ENCODE assay signal across 30 cellular contexts in genomic region chr1:80836505-80836904, GRCh38.
"Had no signal": no experiment of that assay in that cellular context is flagged by ENCODE, and none has a peak within 500 bp of the region (broad histone marks: within the 10 kb centered on the region; RNA-seq: fewer than 3 reads in every experiment).

No MANE protein-coding gene starts in this region.

- H3K27ac ChIP-seq: adrenal gland, ascending aorta, body of pancreas, brain microvascular endothelial cell, breast epithelium, cardiac muscle cell had no signal

- H3K4me3 ChIP-seq: adrenal gland, ascending aorta, body of pancreas, breast epithelium, cardiac muscle cell had no signal

- H3K27me3 ChIP-seq: adrenal gland, ascending aorta, body of pancreas, brain microvascular endothelial cell, breast epithelium, cardiac muscle cell had no signal

- ATAC-seq: activated naive CD4-positive, alpha-beta T cell treated with anti-CD3 and anti-CD28 coated beads, Interleukin-2, amount 50 U/mL, for 72 hours; activated naive CD8-positive, alpha-beta T cell treated with anti-CD3 and anti-CD28 coated beads, Interleukin-2, amount 50 U/mL, for 24 hours; activated T-cell treated with anti-CD3 and anti-CD28 coated beads, Interleukin-2, amount 50 U/mL, for 4 hours; activated T-cell treated with anti-CD3 and anti-CD28 coated beads, Interleukin-2, amount 50 U/mL, for 72 hours; activated T-helper 17 cell treated with anti-CD3 and anti-CD28 coated beads, Interleukin-2, amount 50 U/mL, for 72 hours; body of pancreas had no signal

- H3K4me1 ChIP-seq: adrenal gland, ascending aorta, body of pancreas, breast epithelium had no signal

- H3K9me3 ChIP-seq: adrenal gland, ascending aorta, body of pancreas, breast epithelium had no signal

- DNase-seq: activated effector memory CD4-positive, alpha-beta T cell treated with anti-CD3 and anti-CD28 coated beads, Interleukin-2, amount 50 U/mL, for 16 hours; activated effector memory CD4-positive, alpha-beta T cell treated with Interleukin-2 at 50 U/mL for 16 hours; activated gamma-delta T cell; activated gamma-delta T cell treated with Interleukin-2 at 50 U/mL for 16 hours; activated naive CD4-positive, alpha-beta T cell; activated naive CD4-positive, alpha-beta T cell treated with anti-CD3 and anti-CD28 coated beads for 36 hours; activated naive CD4-positive, alpha-beta T cell treated with anti-CD3 and anti-CD28 coated beads, Interleukin-2, amount 10 ng/mL, durations not matched to agents 7 days and 5 days; activated naive CD4-positive, alpha-beta T cell treated with anti-CD3 and anti-CD28 coated beads, Interleukin-2, amount 50 U/mL, for 16 hours; activated naive CD4-positive, alpha-beta T cell treated with Interleukin-2 at 50 U/mL for 16 hours; activated naive CD8-positive, alpha-beta T cell treated with anti-CD3 and anti-CD28 coated beads for 36 hours; activated naive CD8-positive, alpha-beta T cell treated with anti-CD3 and anti-CD28 coated beads, Interleukin-2, amount 10 ng/mL, durations not matched to agents 7 days and 5 days; activated naive CD8-positive, alpha-beta T cell treated with anti-CD3 and anti-CD28 coated beads, Interleukin-2, amount 50 U/mL, for 24 hours; activated T-cell treated with anti-CD3 and anti-CD28 coated beads, Interleukin-2, amount 50 U/mL, for 4 hours; activated T-cell treated with anti-CD3 and anti-CD28 coated beads, Interleukin-2, amount 50 U/mL, for 48 hours; activated T-cell treated with anti-CD3 and anti-CD28 coated beads, Interleukin-2, amount 50 U/mL, for 72 hours; adrenal gland; amniotic stem cell; amygdala; anterior cingulate cortex; aorta; body of pancreas; brain microvascular endothelial cell; caudate nucleus; central memory CD4-positive, alpha-beta T cell; cerebellar nuclear complex had no signal

- H3K36me3 ChIP-seq: adrenal gland, ascending aorta, brain microvascular endothelial cell, breast epithelium, cardiac muscle cell had no signal
